1 cellular context compared by ENCODE assay signal in the genomic region with DNA sequence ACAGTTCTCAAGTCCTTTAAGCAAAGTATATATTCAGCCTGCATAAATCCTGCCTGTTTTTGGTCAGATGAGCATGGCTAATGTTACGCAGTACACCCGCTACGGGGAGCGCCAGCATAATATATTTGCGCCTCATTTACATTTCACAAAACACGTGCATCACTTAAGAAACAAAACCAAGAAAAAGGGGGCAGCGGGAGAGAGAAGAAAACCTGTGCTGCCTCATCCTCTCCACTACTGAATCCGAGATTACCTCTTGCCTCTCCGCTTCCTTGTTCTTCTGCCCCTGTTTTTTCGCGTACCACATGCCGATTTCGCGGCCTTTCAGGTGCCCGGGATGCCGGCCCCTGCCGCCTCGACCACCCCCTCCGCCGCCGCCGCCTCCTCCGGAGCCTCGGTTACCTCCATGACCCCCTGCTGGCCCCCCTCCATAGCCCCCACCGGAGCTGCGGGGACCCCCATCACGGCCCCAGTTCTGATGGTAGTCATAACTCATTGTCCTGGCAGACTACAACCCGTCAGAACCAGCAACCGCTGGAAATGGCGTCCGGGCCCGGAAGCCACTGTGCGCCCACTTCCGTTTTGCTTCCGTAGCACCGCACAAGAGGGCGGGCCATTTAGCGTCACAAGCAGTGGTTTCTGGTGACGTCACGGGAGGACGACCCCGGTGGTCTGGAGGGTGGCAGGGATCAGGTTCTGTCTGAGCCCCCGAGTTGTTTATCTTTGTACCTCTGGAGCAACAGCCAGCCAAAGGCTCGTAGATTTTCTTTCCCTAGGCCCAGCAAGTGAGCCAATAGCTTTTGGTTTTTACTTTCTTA.
TF ChIP-seq lines count a peak whose summit lies in the region.

A gene with protein sequence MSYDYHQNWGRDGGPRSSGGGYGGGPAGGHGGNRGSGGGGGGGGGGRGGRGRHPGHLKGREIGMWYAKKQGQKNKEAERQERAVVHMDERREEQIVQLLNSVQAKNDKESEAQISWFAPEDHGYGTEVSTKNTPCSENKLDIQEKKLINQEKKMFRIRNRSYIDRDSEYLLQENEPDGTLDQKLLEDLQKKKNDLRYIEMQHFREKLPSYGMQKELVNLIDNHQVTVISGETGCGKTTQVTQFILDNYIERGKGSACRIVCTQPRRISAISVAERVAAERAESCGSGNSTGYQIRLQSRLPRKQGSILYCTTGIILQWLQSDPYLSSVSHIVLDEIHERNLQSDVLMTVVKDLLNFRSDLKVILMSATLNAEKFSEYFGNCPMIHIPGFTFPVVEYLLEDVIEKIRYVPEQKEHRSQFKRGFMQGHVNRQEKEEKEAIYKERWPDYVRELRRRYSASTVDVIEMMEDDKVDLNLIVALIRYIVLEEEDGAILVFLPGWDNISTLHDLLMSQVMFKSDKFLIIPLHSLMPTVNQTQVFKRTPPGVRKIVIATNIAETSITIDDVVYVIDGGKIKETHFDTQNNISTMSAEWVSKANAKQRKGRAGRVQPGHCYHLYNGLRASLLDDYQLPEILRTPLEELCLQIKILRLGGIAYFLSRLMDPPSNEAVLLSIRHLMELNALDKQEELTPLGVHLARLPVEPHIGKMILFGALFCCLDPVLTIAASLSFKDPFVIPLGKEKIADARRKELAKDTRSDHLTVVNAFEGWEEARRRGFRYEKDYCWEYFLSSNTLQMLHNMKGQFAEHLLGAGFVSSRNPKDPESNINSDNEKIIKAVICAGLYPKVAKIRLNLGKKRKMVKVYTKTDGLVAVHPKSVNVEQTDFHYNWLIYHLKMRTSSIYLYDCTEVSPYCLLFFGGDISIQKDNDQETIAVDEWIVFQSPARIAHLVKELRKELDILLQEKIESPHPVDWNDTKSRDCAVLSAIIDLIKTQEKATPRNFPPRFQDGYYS (minus strand): TSS at position 567 of the 818 bp plus-strand sequence. CDS start 71 bp downstream, at position 496.

TF ChIP-seq in HepG2, 621 proteins besides CTCF, POLR2A, EP300 and RAD21 (continued from another document and continues in another):
- TF ChIP-seq ZNF570 (CRISPR knock-in tag; IDR thresholded peaks at IDR 0.05; ENCODE audit: borderline replicate concordance), result no peak
- no peak for TF ChIP-seq NR1H2 (CRISPR knock-in tag; IDR thresholded peaks at IDR 0.05; ENCODE audit: borderline replicate concordance, low read depth)
- no peak for TF ChIP-seq GATA4 (IDR thresholded peaks at IDR 0.05; ENCODE audit: borderline replicate concordance, low read depth)
- TF ChIP-seq ZNF256 (CRISPR knock-in tag; conservative IDR thresholded peaks at IDR 0.05), result no peak
- TF ChIP-seq SYNCRIP (IDR thresholded peaks at IDR 0.05; ENCODE audit: insufficient read depth, low read depth, low read length), result no peak
- TF ChIP-seq NR2F6 (IDR thresholded peaks at IDR 0.05), result no peak
- TF ChIP-seq NR2F6 (CRISPR knock-in tag; IDR thresholded peaks at IDR 0.05), result peak; percentile 36; the same call in 1 of the 2 replicates
- peak; percentile 43; the same call in 1 of the 2 replicates for TF ChIP-seq FOXK1 (CRISPR knock-in tag; IDR thresholded peaks at IDR 0.05; ENCODE audit: borderline replicate concordance, low read depth)
- peak; percentile 80 for TF ChIP-seq RBFOX2 (IDR thresholded peaks at IDR 0.05; ENCODE audit: low read depth, low read length)
- TF ChIP-seq ZBTB33 (CRISPR knock-in tag; IDR thresholded peaks at IDR 0.05), result no peak
- no peak for TF ChIP-seq MEIS2 (CRISPR knock-in tag; IDR thresholded peaks at IDR 0.05)
- TF ChIP-seq, protein P1, sequence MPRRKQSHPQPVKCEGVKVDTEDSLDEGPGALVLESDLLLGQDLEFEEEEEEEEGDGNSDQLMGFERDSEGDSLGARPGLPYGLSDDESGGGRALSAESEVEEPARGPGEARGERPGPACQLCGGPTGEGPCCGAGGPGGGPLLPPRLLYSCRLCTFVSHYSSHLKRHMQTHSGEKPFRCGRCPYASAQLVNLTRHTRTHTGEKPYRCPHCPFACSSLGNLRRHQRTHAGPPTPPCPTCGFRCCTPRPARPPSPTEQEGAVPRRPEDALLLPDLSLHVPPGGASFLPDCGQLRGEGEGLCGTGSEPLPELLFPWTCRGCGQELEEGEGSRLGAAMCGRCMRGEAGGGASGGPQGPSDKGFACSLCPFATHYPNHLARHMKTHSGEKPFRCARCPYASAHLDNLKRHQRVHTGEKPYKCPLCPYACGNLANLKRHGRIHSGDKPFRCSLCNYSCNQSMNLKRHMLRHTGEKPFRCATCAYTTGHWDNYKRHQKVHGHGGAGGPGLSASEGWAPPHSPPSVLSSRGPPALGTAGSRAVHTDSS (CRISPR knock-in tag; conservative IDR thresholded peaks at IDR 0.05), result no peak
- no peak for TF ChIP-seq ZNF296 (CRISPR knock-in tag; conservative IDR thresholded peaks at IDR 0.05)
- TF ChIP-seq KDM5B (CRISPR knock-in tag; IDR thresholded peaks at IDR 0.05; ENCODE audit: borderline replicate concordance), result peak; percentile 93
- TF ChIP-seq NFYC (CRISPR knock-in tag; IDR thresholded peaks at IDR 0.05), result no peak
- TF ChIP-seq ZNF275 (CRISPR knock-in tag; IDR thresholded peaks at IDR 0.05; ENCODE audit: borderline replicate concordance), result no peak; the same call in 1 of the 2 replicates
- no peak for TF ChIP-seq HOXD1 (CRISPR knock-in tag; IDR thresholded peaks at IDR 0.05)
- TF ChIP-seq ZNF770 (CRISPR knock-in tag; IDR thresholded peaks at IDR 0.05), result peak; percentile 30; the same call in 1 of the 2 replicates
- TF ChIP-seq NR2C2 (CRISPR knock-in tag; IDR thresholded peaks at IDR 0.05; ENCODE audit: borderline replicate concordance), result peak; percentile 63
- no peak for TF ChIP-seq HDAC6 (IDR thresholded peaks at IDR 0.05; ENCODE audit: low read depth, low read length)
- peak; percentile 94 for TF ChIP-seq KAT8 (CRISPR knock-in tag; IDR thresholded peaks at IDR 0.05)
- TF ChIP-seq, protein P2, sequence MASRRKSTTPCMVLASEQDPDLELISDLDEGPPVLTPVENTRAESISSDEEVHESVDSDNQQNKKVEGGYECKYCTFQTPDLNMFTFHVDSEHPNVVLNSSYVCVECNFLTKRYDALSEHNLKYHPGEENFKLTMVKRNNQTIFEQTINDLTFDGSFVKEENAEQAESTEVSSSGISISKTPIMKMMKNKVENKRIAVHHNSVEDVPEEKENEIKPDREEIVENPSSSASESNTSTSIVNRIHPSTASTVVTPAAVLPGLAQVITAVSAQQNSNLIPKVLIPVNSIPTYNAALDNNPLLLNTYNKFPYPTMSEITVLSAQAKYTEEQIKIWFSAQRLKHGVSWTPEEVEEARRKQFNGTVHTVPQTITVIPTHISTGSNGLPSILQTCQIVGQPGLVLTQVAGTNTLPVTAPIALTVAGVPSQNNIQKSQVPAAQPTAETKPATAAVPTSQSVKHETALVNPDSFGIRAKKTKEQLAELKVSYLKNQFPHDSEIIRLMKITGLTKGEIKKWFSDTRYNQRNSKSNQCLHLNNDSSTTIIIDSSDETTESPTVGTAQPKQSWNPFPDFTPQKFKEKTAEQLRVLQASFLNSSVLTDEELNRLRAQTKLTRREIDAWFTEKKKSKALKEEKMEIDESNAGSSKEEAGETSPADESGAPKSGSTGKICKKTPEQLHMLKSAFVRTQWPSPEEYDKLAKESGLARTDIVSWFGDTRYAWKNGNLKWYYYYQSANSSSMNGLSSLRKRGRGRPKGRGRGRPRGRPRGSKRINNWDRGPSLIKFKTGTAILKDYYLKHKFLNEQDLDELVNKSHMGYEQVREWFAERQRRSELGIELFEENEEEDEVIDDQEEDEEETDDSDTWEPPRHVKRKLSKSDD (CRISPR knock-in tag; IDR thresholded peaks at IDR 0.05; ENCODE audit: low read depth), result peak; percentile 100
- no peak for TF ChIP-seq ZNF775 (CRISPR knock-in tag; IDR thresholded peaks at IDR 0.05; ENCODE audit: borderline replicate concordance)
- no peak for TF ChIP-seq NFRKB (IDR thresholded peaks at IDR 0.05)
- no peak for TF ChIP-seq ZNF652 (CRISPR knock-in tag; IDR thresholded peaks at IDR 0.05; ENCODE audit: borderline replicate concordance, low read depth)
- TF ChIP-seq ARNT (IDR thresholded peaks at IDR 0.05), result no peak
- no peak for TF ChIP-seq MLLT10 (CRISPR knock-in tag; IDR thresholded peaks at IDR 0.05)
- peak; percentile 33; the same call in 1 of the 2 replicates for TF ChIP-seq TBX2 (CRISPR knock-in tag; IDR thresholded peaks at IDR 0.05; ENCODE audit: borderline replicate concordance)
- TF ChIP-seq CREM (IDR thresholded peaks at IDR 0.05), result peak; percentile 98
- peak; percentile 82 for TF ChIP-seq CREM (CRISPR knock-in tag; IDR thresholded peaks at IDR 0.05)
- no peak for TF ChIP-seq SATB2 (CRISPR knock-in tag; IDR thresholded peaks at IDR 0.05)
- TF ChIP-seq, protein P3, sequence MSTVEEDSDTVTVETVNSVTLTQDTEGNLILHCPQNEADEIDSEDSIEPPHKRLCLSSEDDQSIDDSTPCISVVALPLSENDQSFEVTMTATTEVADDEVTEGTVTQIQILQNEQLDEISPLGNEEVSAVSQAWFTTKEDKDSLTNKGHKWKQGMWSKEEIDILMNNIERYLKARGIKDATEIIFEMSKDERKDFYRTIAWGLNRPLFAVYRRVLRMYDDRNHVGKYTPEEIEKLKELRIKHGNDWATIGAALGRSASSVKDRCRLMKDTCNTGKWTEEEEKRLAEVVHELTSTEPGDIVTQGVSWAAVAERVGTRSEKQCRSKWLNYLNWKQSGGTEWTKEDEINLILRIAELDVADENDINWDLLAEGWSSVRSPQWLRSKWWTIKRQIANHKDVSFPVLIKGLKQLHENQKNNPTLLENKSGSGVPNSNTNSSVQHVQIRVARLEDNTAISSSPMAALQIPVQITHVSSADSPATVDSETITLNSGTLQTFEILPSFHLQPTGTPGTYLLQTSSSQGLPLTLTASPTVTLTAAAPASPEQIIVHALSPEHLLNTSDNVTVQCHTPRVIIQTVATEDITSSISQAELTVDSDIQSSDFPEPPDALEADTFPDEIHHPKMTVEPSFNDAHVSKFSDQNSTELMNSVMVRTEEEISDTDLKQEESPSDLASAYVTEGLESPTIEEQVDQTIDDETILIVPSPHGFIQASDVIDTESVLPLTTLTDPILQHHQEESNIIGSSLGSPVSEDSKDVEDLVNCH (CRISPR knock-in tag; IDR thresholded peaks at IDR 0.05), result no peak
- no peak; the same call in 1 of the 2 replicates for TF ChIP-seq SMAD3 (CRISPR knock-in tag; IDR thresholded peaks at IDR 0.05)
- TF ChIP-seq MBNL3 (CRISPR knock-in tag; conservative IDR thresholded peaks at IDR 0.05), result no peak
- no peak for TF ChIP-seq SSRP1 (CRISPR knock-in tag; IDR thresholded peaks at IDR 0.05)
- TF ChIP-seq, protein P4, sequence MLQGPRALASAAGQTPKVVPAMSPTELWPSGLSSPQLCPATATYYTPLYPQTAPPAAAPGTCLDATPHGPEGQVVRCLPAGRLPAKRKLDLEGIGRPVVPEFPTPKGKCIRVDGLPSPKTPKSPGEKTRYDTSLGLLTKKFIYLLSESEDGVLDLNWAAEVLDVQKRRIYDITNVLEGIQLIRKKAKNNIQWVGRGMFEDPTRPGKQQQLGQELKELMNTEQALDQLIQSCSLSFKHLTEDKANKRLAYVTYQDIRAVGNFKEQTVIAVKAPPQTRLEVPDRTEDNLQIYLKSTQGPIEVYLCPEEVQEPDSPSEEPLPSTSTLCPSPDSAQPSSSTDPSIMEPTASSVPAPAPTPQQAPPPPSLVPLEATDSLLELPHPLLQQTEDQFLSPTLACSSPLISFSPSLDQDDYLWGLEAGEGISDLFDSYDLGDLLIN (CRISPR knock-in tag; IDR thresholded peaks at IDR 0.05; ENCODE audit: borderline replicate concordance), result no peak
